ENCODE assay signal across 23 cellular contexts in genomic region chr5:134580001-134580460, GRCh38. TPM values are rescaled to one million over a fixed set of nuclear protein-coding genes. Genes with fewer than 3 reads are reported as not detected.
A peak's percentile ranks its signal among the peaks of the same experiment; 100 is the strongest.
DNase-seq lines count a peak whose midpoint lies in the region; ATAC-seq and TF ChIP-seq lines count a peak whose summit lies in the region.
"Had no signal": no experiment of that assay in that cellular context is flagged by ENCODE, and none has a peak within 500 bp of the region (broad histone marks: within the 10 kb centered on the region; RNA-seq: fewer than 3 reads in every experiment).

No MANE protein-coding gene starts in this region.

- peak overlapping the region; percentile 70 for H3K27ac Mint-ChIP-seq in memory B cell
- H3K27ac Mint-ChIP-seq: activated CD4-positive, alpha-beta T cell treated with anti-CD3 and anti-CD28 coated beads, Interleukin-2, amount 10 ng/mL, durations not matched to agents 24 days and 14 days; B cell had no signal

- H3K4me2 ChIP-seq in MM.1S (ENCODE audit: low read depth, low read length): no peak overlapping the region

- 73 to 80% (median 75%) methylated on average over 14 of the region's 14 CpGs for WGBS in stomach, 5 donors

- H3K36me3 ChIP-seq in adipocyte (ENCODE audit: control insufficient read depth, insufficient read depth, low read length, severe bottlenecking): peaks cover 42% of the 10 kb centered on the region
- H3K36me3 ChIP-seq in stomach: peaks cover 46 to 70% (median 66%) of the 10 kb centered on the region in 4 donors
- 0 out of 2 replicates have a peak, but pooled peaks cover 3% of the 10 kb centered on the region for H3K36me3 ChIP-seq in MM.1S (replicated peaks; ENCODE audit: insufficient read depth, low read length)

- TF ChIP-seq CTCF in stomach (IDR thresholded peaks at IDR 0.05): no peak
- TF ChIP-seq CTCF in MM.1S (IDR thresholded peaks at IDR 0.05; ENCODE audit: low read length): no peak

- TF ChIP-seq POLR2A in stomach (IDR thresholded peaks at IDR 0.05): no peak

- H3K36me3 Mint-ChIP-seq in memory B cell: peaks cover 16% of the 10 kb centered on the region

- H4K20me1 ChIP-seq in MM.1S (ENCODE audit: insufficient read depth, low read length): no peaks in the 10 kb centered on the region

- no peaks in the 10 kb centered on the region for H3K79me2 ChIP-seq in MM.1S (ENCODE audit: low read length)

- H3K9me3 ChIP-seq in adipocyte (ENCODE audit: control insufficient read depth, low read length) (no peaks in the 10 kb centered on the region), stomach (no peaks in the 10 kb centered on the region), MM.1S (replicated peaks; ENCODE audit: insufficient read depth, low read length) (no peaks in the 10 kb centered on the region)
- H3K9me3 ChIP-seq: adrenal gland, colonic mucosa, prostate gland had no signal

- peaks cover 16% of the 10 kb centered on the region for H3K4me1 Mint-ChIP-seq in memory B cell

- H3F3A ChIP-seq in MM.1S (ENCODE audit: insufficient read depth, low read length): no peaks in the 10 kb centered on the region

- no peaks in the 10 kb centered on the region for H3K27me3 Mint-ChIP-seq in memory B cell
- H3K27me3 Mint-ChIP-seq: activated CD4-positive, alpha-beta T cell treated with anti-CD3 and anti-CD28 coated beads, Interleukin-2, amount 10 ng/mL, durations not matched to agents 24 days and 14 days; activated T-helper 17 cell treated with anti-CD3 and anti-CD28 coated beads, Interleukin-2, amount 50 U/mL, for 72 hours; B cell; effector memory CD8-positive, alpha-beta T cell had no signal

- H3K9me3 Mint-ChIP-seq in memory B cell: no peaks in the 10 kb centered on the region
- H3K9me3 Mint-ChIP-seq: activated CD4-positive, alpha-beta T cell treated with anti-CD3 and anti-CD28 coated beads, Interleukin-2, amount 10 ng/mL, durations not matched to agents 24 days and 14 days; activated T-helper 17 cell treated with anti-CD3 and anti-CD28 coated beads, Interleukin-2, amount 50 U/mL, for 72 hours; effector memory CD8-positive, alpha-beta T cell; H9; neural crest cell had no signal

- no peak overlapping the region for H3K4me3 Mint-ChIP-seq in memory B cell
- H3K4me3 Mint-ChIP-seq: activated CD4-positive, alpha-beta T cell treated with anti-CD3 and anti-CD28 coated beads, Interleukin-2, amount 10 ng/mL, durations not matched to agents 24 days and 14 days; activated T-helper 17 cell treated with anti-CD3 and anti-CD28 coated beads, Interleukin-2, amount 50 U/mL, for 72 hours; B cell; effector memory CD8-positive, alpha-beta T cell; H9; neural crest cell had no signal

- TF ChIP-seq EP300 in stomach (IDR thresholded peaks at IDR 0.05): no peak

- H3K9ac ChIP-seq in adipocyte (ENCODE audit: low read length) (peak overlapping the region; percentile 35), MM.1S (ENCODE audit: low read length) (no peak overlapping the region)

- H3K9me2 ChIP-seq in MM.1S (replicated peaks; ENCODE audit: insufficient read depth, low read length): no peaks in the 10 kb centered on the region

- ATAC-seq in memory B cell (ENCODE audit: low read depth) (no peak), GM19395 (IDR thresholded peaks at IDR 0.05; ENCODE audit: unreplicated experiment) (no peak), HG03097 (IDR thresholded peaks at IDR 0.05; ENCODE audit: low FRiP score, unreplicated experiment) (no peak)
- ATAC-seq: activated T-helper 17 cell treated with anti-CD3 and anti-CD28 coated beads, Interleukin-2, amount 50 U/mL, for 72 hours; effector memory CD8-positive, alpha-beta T cell; esophagus mucosa; GM12878 had no signal

- H3K27me3 ChIP-seq in adipocyte (replicated peaks; ENCODE audit: control insufficient read depth, insufficient read depth, low read length) (no peaks in the 10 kb centered on the region), stomach (no peaks in the 10 kb centered on the region), MM.1S (replicated peaks; ENCODE audit: insufficient read depth, low read length) (no peaks in the 10 kb centered on the region)
- H3K27me3 ChIP-seq: adrenal gland, colonic mucosa had no signal

- peak; percentile 52 for DNase-seq in activated effector memory CD4-positive, alpha-beta T cell treated with anti-CD3 and anti-CD28 coated beads, Interleukin-2, amount 50 U/mL, for 16 hours
- DNase-seq in activated effector memory CD4-positive, alpha-beta T cell treated with Interleukin-2 at 50 U/mL for 16 hours: no peak
- DNase-seq in adipocyte (ENCODE audit: low read depth) (no peak), memory B cell (ENCODE audit: low spot score in 2 of 2) (no peak), stomach (no peak), MM.1S (no peak)
- DNase-seq: activated CD4-positive, alpha-beta T cell treated with anti-CD3 and anti-CD28 coated beads, Interleukin-2, amount 10 ng/mL, durations not matched to agents 24 days and 14 days; colonic mucosa; effector memory CD8-positive, alpha-beta T cell; H9; NCI-H1092; NCI-H1930; NCI-H526 treated with DMSO at 0.1 percent for 48 hours; stimulated activated CD8-positive, alpha-beta memory T cell treated with anti-CD3 and anti-CD28 coated beads, Interleukin-4, amount 100 ng/mL, for 48 hours had no signal

- H3K4me3 ChIP-seq in adipocyte (ENCODE audit: low read length): no peak overlapping the region
- no peak overlapping the region for H3K4me3 ChIP-seq in stomach
- H3K4me3 ChIP-seq in MM.1S (ENCODE audit: low read length): no peak overlapping the region
- H3K4me3 ChIP-seq: adrenal gland, colonic mucosa, GM12878, prostate gland had no signal

- H3K4me1 ChIP-seq in adipocyte (ENCODE audit: control insufficient read depth, insufficient read depth, low read length): peaks cover 30% of the 10 kb centered on the region
- peaks cover 6 to 44% (median 29%) of the 10 kb centered on the region in 4 donors for H3K4me1 ChIP-seq in stomach
- no peaks in the 10 kb centered on the region for H3K4me1 ChIP-seq in MM.1S (ENCODE audit: low read length)
- H3K4me1 ChIP-seq: colonic mucosa, prostate gland had no signal

- no peak overlapping the region for H2AFZ ChIP-seq in MM.1S (ENCODE audit: low read length)

- H3K27ac ChIP-seq in stomach (peak overlapping the region in 3 of 5 donors; percentile 20 to 41 (median 41)), MM.1S (ENCODE audit: low read length) (no peak overlapping the region)
- H3K27ac ChIP-seq: colonic mucosa, prostate gland had no signal

- intact Hi-C loops in stomach (cut with DNase I; ENCODE audit: low total_unique reads): no loop called here

RNA-seq across cellular contexts. Expression of gene SAR1B, which starts 52.6 kb away (rescaled TPM):
- 10 to 100 TPM in 4 of 5 donors, 1 to 10 TPM in 1; 9.0 to 81.9 (median 47.2) TPM for total RNA-seq in stomach
- 10 to 100 TPM; 24.7 to 52.5 (median 25.4) TPM for polyA plus RNA-seq in stomach

RNA-seq across cellular contexts. Expression of gene JADE2, which starts 54.6 kb away (rescaled TPM):
- 100 to 1,000 TPM in 1 of 5 donors, 10 to 100 TPM in 4; 16.7 to 109 (median 47.3) TPM for total RNA-seq in stomach
- polyA plus RNA-seq in stomach: 10 to 100 TPM in 1 of 3 donors, 1 to 10 TPM in 2; 6.2 to 13.0 (median 6.6) TPM
